2 cellular contexts compared by ENCODE assay signal in genomic region chr9:91904541-91905236, GRCh38.
TF ChIP-seq lines count a peak whose summit lies in the region.

No MANE protein-coding gene starts in this region.

TF ChIP-seq in IMR-90, 13 proteins besides CTCF, POLR2A, EP300 and RAD21:
- TF ChIP-seq MXI1 (IDR thresholded peaks at IDR 0.05; ENCODE audit: borderline replicate concordance, low read depth, low read length) (no peak), CEBPB (IDR thresholded peaks at IDR 0.05; ENCODE audit: low read depth, low read length) (no peak), RFX5 (IDR thresholded peaks at IDR 0.05; ENCODE audit: low read depth, low read length) (no peak), MAFK (IDR thresholded peaks at IDR 0.05; ENCODE audit: low read depth, low read length) (no peak), BHLHE40 (IDR thresholded peaks at IDR 0.05; ENCODE audit: low read depth, low read length) (no peak), FOS (IDR thresholded peaks at IDR 0.05; ENCODE audit: low read depth, low read length) (no peak), SMC3 (IDR thresholded peaks at IDR 0.05; ENCODE audit: low read depth, low read length) (no peak), RCOR1 (IDR thresholded peaks at IDR 0.05; ENCODE audit: insufficient replicate concordance, low read length) (no peak), MAZ (IDR thresholded peaks at IDR 0.05; ENCODE audit: borderline replicate concordance, low read depth, low read length) (no peak), NFE2L2 (IDR thresholded peaks at IDR 0.05; ENCODE audit: low read depth, low read length) (no peak), CHD1 (IDR thresholded peaks at IDR 0.05; ENCODE audit: low read depth, low read length) (no peak)
- TF ChIP-seq, protein P1, sequence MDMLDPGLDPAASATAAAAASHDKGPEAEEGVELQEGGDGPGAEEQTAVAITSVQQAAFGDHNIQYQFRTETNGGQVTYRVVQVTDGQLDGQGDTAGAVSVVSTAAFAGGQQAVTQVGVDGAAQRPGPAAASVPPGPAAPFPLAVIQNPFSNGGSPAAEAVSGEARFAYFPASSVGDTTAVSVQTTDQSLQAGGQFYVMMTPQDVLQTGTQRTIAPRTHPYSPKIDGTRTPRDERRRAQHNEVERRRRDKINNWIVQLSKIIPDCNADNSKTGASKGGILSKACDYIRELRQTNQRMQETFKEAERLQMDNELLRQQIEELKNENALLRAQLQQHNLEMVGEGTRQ (IDR thresholded peaks at IDR 0.05; ENCODE audit: low read depth, low read length) = no peak
- TF ChIP-seq, protein P2, sequence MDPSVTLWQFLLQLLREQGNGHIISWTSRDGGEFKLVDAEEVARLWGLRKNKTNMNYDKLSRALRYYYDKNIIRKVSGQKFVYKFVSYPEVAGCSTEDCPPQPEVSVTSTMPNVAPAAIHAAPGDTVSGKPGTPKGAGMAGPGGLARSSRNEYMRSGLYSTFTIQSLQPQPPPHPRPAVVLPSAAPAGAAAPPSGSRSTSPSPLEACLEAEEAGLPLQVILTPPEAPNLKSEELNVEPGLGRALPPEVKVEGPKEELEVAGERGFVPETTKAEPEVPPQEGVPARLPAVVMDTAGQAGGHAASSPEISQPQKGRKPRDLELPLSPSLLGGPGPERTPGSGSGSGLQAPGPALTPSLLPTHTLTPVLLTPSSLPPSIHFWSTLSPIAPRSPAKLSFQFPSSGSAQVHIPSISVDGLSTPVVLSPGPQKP (IDR thresholded peaks at IDR 0.05; ENCODE audit: borderline replicate concordance, low read depth, low read length) = no peak
TF ChIP-seq in IMR-90: peak in this region for 0.

TF ChIP-seq in SK-N-SH treated with all-trans-retinoic acid at 6 μM for 48 hours, 23 proteins besides CTCF, POLR2A, EP300 and RAD21:
- TF ChIP-seq CSRNP3 (CRISPR knock-in tag; IDR thresholded peaks at IDR 0.05) = no peak
- no peak for TF ChIP-seq TCF4 (CRISPR knock-in tag; IDR thresholded peaks at IDR 0.05; ENCODE audit: borderline replicate concordance)
- TF ChIP-seq ZNF70 (CRISPR knock-in tag; IDR thresholded peaks at IDR 0.05) = no peak
- no peak for TF ChIP-seq ZFP3 (CRISPR knock-in tag; IDR thresholded peaks at IDR 0.05)
- TF ChIP-seq ARNTL (CRISPR knock-in tag; IDR thresholded peaks at IDR 0.05; ENCODE audit: borderline replicate concordance, low read depth) = no peak
- TF ChIP-seq ISL1 (CRISPR knock-in tag; IDR thresholded peaks at IDR 0.05) = no peak
- no peak for TF ChIP-seq RARB (CRISPR knock-in tag; IDR thresholded peaks at IDR 0.05)
- no peak for TF ChIP-seq PPARA (CRISPR knock-in tag; IDR thresholded peaks at IDR 0.05; ENCODE audit: borderline replicate concordance)
- TF ChIP-seq TOX (CRISPR knock-in tag; IDR thresholded peaks at IDR 0.05; ENCODE audit: borderline replicate concordance) = no peak
- TF ChIP-seq, protein P3, sequence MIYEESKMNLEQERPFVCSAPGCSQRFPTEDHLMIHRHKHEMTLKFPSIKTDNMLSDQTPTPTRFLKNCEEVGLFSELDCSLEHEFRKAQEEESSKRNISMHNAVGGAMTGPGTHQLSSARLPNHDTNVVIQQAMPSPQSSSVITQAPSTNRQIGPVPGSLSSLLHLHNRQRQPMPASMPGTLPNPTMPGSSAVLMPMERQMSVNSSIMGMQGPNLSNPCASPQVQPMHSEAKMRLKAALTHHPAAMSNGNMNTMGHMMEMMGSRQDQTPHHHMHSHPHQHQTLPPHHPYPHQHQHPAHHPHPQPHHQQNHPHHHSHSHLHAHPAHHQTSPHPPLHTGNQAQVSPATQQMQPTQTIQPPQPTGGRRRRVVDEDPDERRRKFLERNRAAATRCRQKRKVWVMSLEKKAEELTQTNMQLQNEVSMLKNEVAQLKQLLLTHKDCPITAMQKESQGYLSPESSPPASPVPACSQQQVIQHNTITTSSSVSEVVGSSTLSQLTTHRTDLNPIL (CRISPR knock-in tag; IDR thresholded peaks at IDR 0.05; ENCODE audit: low read depth) = no peak
- TF ChIP-seq, protein P4, sequence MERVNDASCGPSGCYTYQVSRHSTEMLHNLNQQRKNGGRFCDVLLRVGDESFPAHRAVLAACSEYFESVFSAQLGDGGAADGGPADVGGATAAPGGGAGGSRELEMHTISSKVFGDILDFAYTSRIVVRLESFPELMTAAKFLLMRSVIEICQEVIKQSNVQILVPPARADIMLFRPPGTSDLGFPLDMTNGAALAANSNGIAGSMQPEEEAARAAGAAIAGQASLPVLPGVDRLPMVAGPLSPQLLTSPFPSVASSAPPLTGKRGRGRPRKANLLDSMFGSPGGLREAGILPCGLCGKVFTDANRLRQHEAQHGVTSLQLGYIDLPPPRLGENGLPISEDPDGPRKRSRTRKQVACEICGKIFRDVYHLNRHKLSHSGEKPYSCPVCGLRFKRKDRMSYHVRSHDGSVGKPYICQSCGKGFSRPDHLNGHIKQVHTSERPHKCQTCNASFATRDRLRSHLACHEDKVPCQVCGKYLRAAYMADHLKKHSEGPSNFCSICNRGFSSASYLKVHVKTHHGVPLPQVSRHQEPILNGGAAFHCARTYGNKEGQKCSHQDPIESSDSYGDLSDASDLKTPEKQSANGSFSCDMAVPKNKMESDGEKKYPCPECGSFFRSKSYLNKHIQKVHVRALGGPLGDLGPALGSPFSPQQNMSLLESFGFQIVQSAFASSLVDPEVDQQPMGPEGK (CRISPR knock-in tag; IDR thresholded peaks at IDR 0.05; ENCODE audit: borderline replicate concordance) = no peak
- no peak for TF ChIP-seq GLIS3 (CRISPR knock-in tag; IDR thresholded peaks at IDR 0.05)
- TF ChIP-seq ESRRG (CRISPR knock-in tag; IDR thresholded peaks at IDR 0.05) = no peak
- TF ChIP-seq ZNF565 (CRISPR knock-in tag; conservative IDR thresholded peaks at IDR 0.05; ENCODE audit: low read depth) = no peak
- TF ChIP-seq TSHZ2 (CRISPR knock-in tag; IDR thresholded peaks at IDR 0.05) = no peak
- TF ChIP-seq OSR1 (CRISPR knock-in tag; IDR thresholded peaks at IDR 0.05) = no peak
TF ChIP-seq in SK-N-SH treated with all-trans-retinoic acid at 6 μM for 48 hours: peak in this region for 0.
